1 cellular context compared by ENCODE assay signal in the genomic region with DNA sequence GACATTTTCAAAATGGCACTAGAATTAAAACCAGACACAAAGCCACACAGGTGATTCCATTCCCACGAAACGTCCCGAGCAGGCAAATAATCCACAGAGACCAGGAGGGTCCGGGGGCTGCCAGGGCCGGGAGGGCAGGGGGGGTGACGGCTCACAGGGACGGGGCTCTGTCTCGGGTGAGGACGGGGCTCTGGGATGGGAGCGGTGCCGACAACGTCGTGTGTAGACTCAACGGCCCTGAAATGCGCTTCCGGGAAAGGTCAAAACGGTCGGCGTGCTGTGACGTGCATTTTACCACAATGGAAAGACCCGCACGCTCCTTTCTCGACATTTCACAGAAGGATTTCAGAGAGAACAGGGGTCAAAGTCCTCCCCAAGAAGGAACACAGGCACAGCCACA.
TF ChIP-seq lines count a peak whose summit lies in the region.

No MANE protein-coding gene starts in this region.

TF ChIP-seq in H1, 55 proteins besides CTCF, POLR2A, EP300 and RAD21:
- TF ChIP-seq TBP (IDR thresholded peaks at IDR 0.05; ENCODE audit: low read depth, low read length), result no peak
- no peak for TF ChIP-seq TAF1 (IDR thresholded peaks at IDR 0.05; ENCODE audit: low read depth, low read length)
- no peak for TF ChIP-seq GTF2F1 (IDR thresholded peaks at IDR 0.05; ENCODE audit: borderline replicate concordance, low read depth, low read length)
- TF ChIP-seq SIX5 (IDR thresholded peaks at IDR 0.05; ENCODE audit: low read depth, low read length), result no peak
- TF ChIP-seq PHF8 (conservative IDR thresholded peaks at IDR 0.05; ENCODE audit: low read depth, low read length), result no peak
